Comparison of ENCODE assay signal across 15 cellular contexts in the genomic region with DNA sequence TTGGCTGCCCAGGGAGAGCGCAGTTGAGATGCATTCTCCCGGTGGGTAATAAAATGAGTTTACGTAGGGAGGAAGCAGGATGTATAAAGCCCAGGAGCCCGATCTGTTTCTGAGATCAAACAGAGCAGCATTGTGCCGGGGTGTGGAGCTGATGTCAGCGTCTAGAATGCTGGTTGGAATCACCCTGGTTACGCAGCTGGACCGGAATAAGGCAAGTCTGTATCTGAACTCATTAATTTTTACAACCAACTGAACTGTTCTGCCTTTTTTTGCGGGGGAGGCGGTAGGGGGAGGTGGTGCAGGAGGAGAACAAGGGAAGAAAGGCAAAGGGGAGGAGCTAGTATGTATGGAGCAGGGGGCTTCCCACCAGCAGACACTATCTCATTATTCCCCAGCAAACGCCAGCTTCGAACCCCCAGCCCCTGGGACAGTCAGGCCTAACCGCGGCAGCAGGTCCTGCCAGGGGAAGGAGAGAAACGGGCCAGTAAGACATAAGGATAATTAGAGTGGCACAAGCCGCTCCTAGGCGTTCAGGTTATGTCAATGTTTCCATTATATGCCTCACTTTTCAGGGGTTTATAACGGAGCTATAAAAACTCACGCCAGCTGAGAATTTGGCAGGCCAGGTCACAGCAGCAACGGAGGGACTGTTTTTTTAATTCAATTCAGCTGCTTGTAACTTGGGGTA.
DNase-seq lines count a peak whose midpoint lies in the region; ATAC-seq, FAIRE-seq and TF ChIP-seq lines count a peak whose summit lies in the region.
"Had no signal": no experiment of that assay in that cellular context is flagged by ENCODE, and none has a peak within 500 bp of the region (broad histone marks: within the 10 kb centered on the region; RNA-seq: fewer than 3 reads in every experiment).

No MANE protein-coding gene starts in this region.

- TF ChIP-seq CTCF in mammary epithelial cell (conservative IDR thresholded peaks at IDR 0.05 in 1 of 2, IDR thresholded peaks at IDR 0.05 in 1 of 2; ENCODE audit: extremely low read depth in 1 of 2, insufficient read depth in 1 of 2, low read depth in 1 of 2, low read length in 2 of 2) = no peak
- no peak for TF ChIP-seq CTCF in MCF 10A (IDR thresholded peaks at IDR 0.05; ENCODE audit: unreplicated experiment)
- TF ChIP-seq CTCF in endothelial cell of umbilical vein (IDR thresholded peaks at IDR 0.05; ENCODE audit: extremely low read depth in 1 of 2, insufficient read depth in 1 of 2, low read depth in 1 of 2, low read length in 2 of 2) = no peak
- TF ChIP-seq CTCF in upper lobe of right lung (IDR thresholded peaks at IDR 0.05) = no peak

- H3K27ac ChIP-seq in mammary epithelial cell (ENCODE audit: insufficient read depth, low read depth, low read length) = no peak overlapping the region
- no peak overlapping the region for H3K27ac ChIP-seq in endothelial cell of umbilical vein (ENCODE audit: insufficient read depth, low read depth, low read length)
- no peak overlapping the region for H3K27ac ChIP-seq in upper lobe of right lung
- H3K27ac ChIP-seq: testis had no signal

- no peaks in the 10 kb centered on the region for H4K20me1 ChIP-seq in mammary epithelial cell (ENCODE audit: insufficient read depth, low read length)
- H4K20me1 ChIP-seq in endothelial cell of umbilical vein (replicated peaks; ENCODE audit: control insufficient read depth, extremely low read depth, insufficient read depth, low read length) = no peaks in the 10 kb centered on the region

- in situ Hi-C loops in mammary epithelial cell (cut with MboI; ENCODE audit: low sequenced_read_pairs in 2 of 2) = no loop called here

- peak; percentile 90 for DNase-seq in mammary epithelial cell
- no peak for DNase-seq in MCF 10A (ENCODE audit: unreplicated experiment)
- peak; percentile 67 for DNase-seq in endothelial cell of umbilical vein (ENCODE audit: low read depth, low spot score)
- DNase-seq in midbrain (lab: John Stamatoyannopoulos, UW) = peak; percentile 28
- DNase-seq in upper lobe of right lung = no peak
- no peak for DNase-seq in SK-N-DZ (ENCODE audit: low spot score)
- DNase-seq in dedifferentiated amniotic fluid mesenchymal stem cell (ENCODE audit: extremely low spot score) = no peak
- DNase-seq in activated T-cell treated with anti-CD3 and anti-CD28 coated beads, Interleukin-2, amount 50 U/mL, for 24 hours = no peak
- DNase-seq: 8988T; activated CD8-positive, alpha-beta memory T cell treated with anti-CD3 and anti-CD28 coated beads, Interleukin-2, amount 10 ng/mL, durations not matched to agents 7 days and 5 days; Caco-2; testis had no signal

- no peak overlapping the region for H3K27ac Mint-ChIP-seq in MCF 10A (ENCODE audit: low read depth, unreplicated experiment)
- H3K27ac Mint-ChIP-seq in activated T-cell treated with anti-CD3 and anti-CD28 coated beads, Interleukin-2, amount 50 U/mL, for 24 hours = no peak overlapping the region
- H3K27ac Mint-ChIP-seq: activated CD8-positive, alpha-beta memory T cell treated with anti-CD3 and anti-CD28 coated beads, Interleukin-2, amount 10 ng/mL, durations not matched to agents 7 days and 5 days; activated naive CD4-positive, alpha-beta T cell treated with anti-CD3 and anti-CD28 coated beads, Interleukin-2, amount 50 U/mL, for 24 hours; memory B cell had no signal

- no peaks in the 10 kb centered on the region for H3K4me1 ChIP-seq in mammary epithelial cell (ENCODE audit: insufficient read depth, low read length)
- no peaks in the 10 kb centered on the region for H3K4me1 ChIP-seq in endothelial cell of umbilical vein (ENCODE audit: control insufficient read depth, extremely low read depth, insufficient read depth, low read length)
- H3K4me1 ChIP-seq in upper lobe of right lung = no peaks in the 10 kb centered on the region
- H3K4me1 ChIP-seq: Caco-2, testis had no signal

- POLR2A ChIA-PET in MCF 10A (lab: Yijun Ruan, JAX) (interaction anchor here (1.1 to 3.0 kb wide), 3 partner anchors 9 to 43 kb away, joined by 4 to 10 read pairs (median 9); no protein-coding TSS in a partner anchor), endothelial cell of umbilical vein (lab: Charles Lee) (interaction anchor here (0.7 kb wide), 1 partner anchor 14 kb away, joined by 3 read pairs; no protein-coding TSS in a partner anchor)

- no peaks in the 10 kb centered on the region for H3K4me1 Mint-ChIP-seq in MCF 10A (ENCODE audit: insufficient read depth, unreplicated experiment)
- peaks cover 26% of the 10 kb centered on the region for H3K4me1 Mint-ChIP-seq in activated T-cell treated with anti-CD3 and anti-CD28 coated beads, Interleukin-2, amount 50 U/mL, for 24 hours (ENCODE audit: low read depth)
- H3K4me1 Mint-ChIP-seq: activated naive CD4-positive, alpha-beta T cell treated with anti-CD3 and anti-CD28 coated beads, Interleukin-2, amount 50 U/mL, for 24 hours had no signal

- H3K4me3 Mint-ChIP-seq in MCF 10A (ENCODE audit: unreplicated experiment) = no peak overlapping the region
- no peak overlapping the region for H3K4me3 Mint-ChIP-seq in activated T-cell treated with anti-CD3 and anti-CD28 coated beads, Interleukin-2, amount 50 U/mL, for 24 hours
- H3K4me3 Mint-ChIP-seq: activated CD8-positive, alpha-beta memory T cell treated with anti-CD3 and anti-CD28 coated beads, Interleukin-2, amount 10 ng/mL, durations not matched to agents 7 days and 5 days; activated naive CD4-positive, alpha-beta T cell treated with anti-CD3 and anti-CD28 coated beads, Interleukin-2, amount 50 U/mL, for 24 hours; memory B cell had no signal

- H3K4me2 ChIP-seq in mammary epithelial cell (ENCODE audit: insufficient read depth, low read depth, low read length) = no peak overlapping the region
- no peak overlapping the region for H3K4me2 ChIP-seq in endothelial cell of umbilical vein (ENCODE audit: insufficient read depth, low read length)

- dilution Hi-C loops in mammary epithelial cell (cut with HindIII; ENCODE audit: low sequenced_read_pairs) (no loop called here), endothelial cell of umbilical vein (cut with MboI; ENCODE audit: extremely low pct_ligation_motif_present, low sequenced_read_pairs) (no loop called here)

- H3K27me3 ChIP-seq in mammary epithelial cell (ENCODE audit: insufficient read depth, low read length) = no peaks in the 10 kb centered on the region
- peaks cover 26 to 32% of the 10 kb centered on the region in 2 experiments for H3K27me3 ChIP-seq in endothelial cell of umbilical vein (ENCODE audit: control insufficient read depth in 2 of 2, insufficient read depth in 2 of 2, low read length in 2 of 2)
- H3K27me3 ChIP-seq in upper lobe of right lung = no peaks in the 10 kb centered on the region
- H3K27me3 ChIP-seq: testis had no signal

- no peaks in the 10 kb centered on the region for H3K9me1 ChIP-seq in endothelial cell of umbilical vein (replicated peaks; ENCODE audit: control insufficient read depth, extremely low read depth, insufficient read depth, low read length)

- CTCF ChIA-PET in mammary epithelial cell (lab: Charles Lee; ENCODE audit: low non-redundant PET) = no interaction called here
- CTCF ChIA-PET in MCF 10A (lab: Yijun Ruan, JAX) = interaction anchor here (0.6 kb wide), 1 partner anchor 439 kb away, joined by 4 read pairs; no protein-coding TSS in a partner anchor
- CTCF ChIA-PET in endothelial cell of umbilical vein (lab: Charles Lee) = interaction anchor here (0.9 to 2.7 kb wide), 5 partner anchors 9 to 21 kb away, joined by 3 to 13 read pairs (median 4); no protein-coding TSS in a partner anchor

- ATAC-seq in upper lobe of right lung = peak; percentile 27
- ATAC-seq: activated CD8-positive, alpha-beta memory T cell treated with anti-CD3 and anti-CD28 coated beads, Interleukin-2, amount 10 ng/mL, durations not matched to agents 7 days and 5 days had no signal

- no peak for TF ChIP-seq POLR2A in endothelial cell of umbilical vein (IDR thresholded peaks at IDR 0.05; ENCODE audit: low read depth, low read length)

- H3K9ac ChIP-seq in mammary epithelial cell (ENCODE audit: insufficient read depth, low read length) (no peak overlapping the region), endothelial cell of umbilical vein (replicated peaks; ENCODE audit: extremely low read depth, insufficient read depth, low read length) (no peak overlapping the region)

- BruUV-seq in mammary epithelial cell (replicated peaks; lab: Mats Ljungman, UMichigan) = no TSS peak
- no TSS peak for BruUV-seq in MCF 10A (replicated peaks; lab: Mats Ljungman, UMichigan)
- BruUV-seq in endothelial cell of umbilical vein (replicated peaks; lab: Mats Ljungman, UMichigan) = no TSS peak

- no peak overlapping the region for H3K4me3 ChIP-seq in mammary epithelial cell (replicated peaks in 1 of 3; ENCODE audit: insufficient read depth in 1 of 3, low read depth in 2 of 3, low read length in 3 of 3)
- H3K4me3 ChIP-seq in endothelial cell of umbilical vein (replicated peaks in 1 of 3; ENCODE audit: insufficient read depth in 1 of 3, low read depth in 1 of 3, low read length in 3 of 3) = no peak overlapping the region
- no peak overlapping the region for H3K4me3 ChIP-seq in upper lobe of right lung
- H3K4me3 ChIP-seq: testis had no signal

- intact Hi-C loops in mammary epithelial cell (cut with micrococcal nuclease) = no loop called here
- intact Hi-C loops in MCF 10A (cut with micrococcal nuclease) = no loop called here
- intact Hi-C loops in endothelial cell of umbilical vein (cut with micrococcal nuclease) = loop anchor here (1.0 kb wide), 2 partner anchors 10 to 43 kb away; no protein-coding TSS in a partner anchor
- intact Hi-C loops in upper lobe of right lung (cut with DNase I) = no loop called here

- no peaks in the 10 kb centered on the region for H3K36me3 Mint-ChIP-seq in MCF 10A (ENCODE audit: insufficient read depth, unreplicated experiment)
- no peaks in the 10 kb centered on the region for H3K36me3 Mint-ChIP-seq in activated T-cell treated with anti-CD3 and anti-CD28 coated beads, Interleukin-2, amount 50 U/mL, for 24 hours (ENCODE audit: low read depth)
- H3K36me3 Mint-ChIP-seq: activated naive CD4-positive, alpha-beta T cell treated with anti-CD3 and anti-CD28 coated beads, Interleukin-2, amount 50 U/mL, for 24 hours; memory B cell had no signal

- no peak for FAIRE-seq in endothelial cell of umbilical vein (lab: Jason Lieb, UNC)
- FAIRE-seq: colon had no signal

- no peaks in the 10 kb centered on the region for H3K36me3 ChIP-seq in mammary epithelial cell (ENCODE audit: insufficient read depth, low read length)
- no peaks in the 10 kb centered on the region for H3K36me3 ChIP-seq in endothelial cell of umbilical vein (ENCODE audit: control insufficient read depth in 2 of 2, extremely low read depth in 1 of 2, insufficient read depth in 2 of 2, low read length in 2 of 2)
- no peaks in the 10 kb centered on the region for H3K36me3 ChIP-seq in upper lobe of right lung

- 61% methylated on average over 16 of the region's 20 CpGs for WGBS in mammary epithelial cell (ENCODE audit: low coverage, missing lambda C conversion rate)

- no peaks in the 10 kb centered on the region for H3K79me2 ChIP-seq in mammary epithelial cell (ENCODE audit: insufficient read depth, low read length)
- H3K79me2 ChIP-seq in endothelial cell of umbilical vein (ENCODE audit: control insufficient read depth, insufficient read depth, low read length) = no peaks in the 10 kb centered on the region

- no peaks in the 10 kb centered on the region for H3K27me3 Mint-ChIP-seq in MCF 10A (ENCODE audit: insufficient read depth, unreplicated experiment)
- H3K27me3 Mint-ChIP-seq in activated T-cell treated with anti-CD3 and anti-CD28 coated beads, Interleukin-2, amount 50 U/mL, for 24 hours = peaks cover 76% of the 10 kb centered on the region

- H3K9me3 Mint-ChIP-seq in MCF 10A (ENCODE audit: unreplicated experiment) = no peaks in the 10 kb centered on the region
- peaks cover 6% of the 10 kb centered on the region for H3K9me3 Mint-ChIP-seq in activated T-cell treated with anti-CD3 and anti-CD28 coated beads, Interleukin-2, amount 50 U/mL, for 24 hours
- H3K9me3 Mint-ChIP-seq: memory B cell had no signal

- H3K9me3 ChIP-seq in mammary epithelial cell (replicated peaks; ENCODE audit: insufficient read depth, low read length) (peaks cover 3% of the 10 kb centered on the region), endothelial cell of umbilical vein (replicated peaks; ENCODE audit: control insufficient read depth, insufficient read depth, low read length) (no peaks in the 10 kb centered on the region), upper lobe of right lung (no peaks in the 10 kb centered on the region)
- H3K9me3 ChIP-seq: Caco-2, testis had no signal

- peak overlapping the region; percentile 23 for H2AFZ ChIP-seq in mammary epithelial cell (ENCODE audit: low read depth, low read length)
- H2AFZ ChIP-seq in endothelial cell of umbilical vein (ENCODE audit: low read depth, low read length) = no peak overlapping the region

Comparison
In these comparisons a context has a peak if more than half of its experiments do, and no peak if none do; other contexts are left out.
1. DNase-seq: peak in mammary epithelial cell (single experiment), endothelial cell of umbilical vein (single experiment) and midbrain (single experiment); none in MCF 10A (single experiment), upper lobe of right lung (single experiment), SK-N-DZ (single experiment), dedifferentiated amniotic fluid mesenchymal stem cell (single experiment) and activated T-cell treated with anti-CD3 and anti-CD28 coated beads, Interleukin-2, amount 50 U/mL, for 24 hours (single experiment).